Comparison of ENCODE assay signal across 19 cellular contexts in genomic region chr3:171490901-171491300, GRCh38. TPM values are rescaled to one million over a fixed set of nuclear protein-coding genes. Genes with fewer than 3 reads are reported as not detected.
DNase-seq lines count a peak whose midpoint lies in the region; ATAC-seq and TF ChIP-seq lines count a peak whose summit lies in the region.
"Had no signal": no experiment of that assay in that cellular context is flagged by ENCODE, and none has a peak within 500 bp of the region (broad histone marks: within the 10 kb centered on the region; RNA-seq: fewer than 3 reads in every experiment).

No MANE protein-coding gene starts in this region.

- peak overlapping the region; percentile 88 for H3K27ac Mint-ChIP-seq in activated CD4-positive, alpha-beta T cell treated with anti-CD3 and anti-CD28 coated beads for 36 hours
- peak overlapping the region in 6 of 8 donors; percentile 25 to 91 (median 82) for H3K27ac Mint-ChIP-seq in CD8-positive, alpha-beta memory T cell
- peak overlapping the region; percentile 71 for H3K27ac Mint-ChIP-seq in activated CD8-positive, alpha-beta T cell treated with anti-CD3 and anti-CD28 coated beads for 36 hours

- CTCF ChIA-PET in activated CD4-positive, alpha-beta T cell treated with anti-CD3 and anti-CD28 coated beads for 36 hours (lab: Charles Lee), result interaction anchor here (0.7 to 1.6 kb wide), 2 partner anchors 13 to 328 kb away, joined by 3 to 4 read pairs; no protein-coding TSS in a partner anchor
- CTCF ChIA-PET in CD8-positive, alpha-beta memory T cell (lab: Charles Lee), result interaction anchor here (1.0 to 4.9 kb wide), 3 partner anchors 19 to 162 kb away, joined by 3 to 21 read pairs (median 3); partner anchors contain the start of gene TNIK
- CTCF ChIA-PET in activated CD8-positive, alpha-beta T cell treated with anti-CD3 and anti-CD28 coated beads for 36 hours (lab: Charles Lee), result interaction anchor here (0.6 to 1.1 kb wide), 3 partner anchors 9 to 134 kb away, joined by 3 read pairs; no protein-coding TSS in a partner anchor

- no peaks in the 10 kb centered on the region for H3K9me3 Mint-ChIP-seq in activated CD4-positive, alpha-beta T cell treated with anti-CD3 and anti-CD28 coated beads for 36 hours (ENCODE audit: low read depth)
- H3K9me3 Mint-ChIP-seq in CD8-positive, alpha-beta memory T cell, result no peaks in the 10 kb centered on the region
- H3K9me3 Mint-ChIP-seq in activated CD8-positive, alpha-beta T cell treated with anti-CD3 and anti-CD28 coated beads for 36 hours, result peaks cover 2% of the 10 kb centered on the region

- no peaks in the 10 kb centered on the region for H3K36me3 ChIP-seq in CD8-positive, alpha-beta memory T cell (ENCODE audit: insufficient read depth, low read length)
- H3K36me3 ChIP-seq in lower lobe of right lung, result no peaks in the 10 kb centered on the region
- H3K36me3 ChIP-seq: prostate gland, uterus had no signal

- TF ChIP-seq CTCF in activated CD8-positive, alpha-beta T cell treated with anti-CD3 and anti-CD28 coated beads for 36 hours (IDR thresholded peaks at IDR 0.05), result no peak
- TF ChIP-seq CTCF in lower lobe of right lung (IDR thresholded peaks at IDR 0.05), result no peak

- DNase-seq in activated CD4-positive, alpha-beta T cell treated with anti-CD3 and anti-CD28 coated beads for 36 hours, result no peak
- no peak for DNase-seq in activated CD4-positive, alpha-beta T cell treated with anti-CD3 and anti-CD28 coated beads, Interleukin-2, amount 50 U/mL, for 1 hour
- no peak for DNase-seq in CD8-positive, alpha-beta memory T cell
- DNase-seq in activated CD8-positive, alpha-beta T cell treated with anti-CD3 and anti-CD28 coated beads for 36 hours, result no peak
- DNase-seq in lower lobe of right lung (no peak), RKO (ENCODE audit: low spot score) (no peak)
- DNase-seq: activated CD8-positive, alpha-beta memory T cell treated with anti-CD3 and anti-CD28 coated beads for 24 hours; activated gamma-delta T cell treated with Interleukin-2 at 50 U/mL for 16 hours; midbrain; NCI-H1092; NCI-H2081 treated with DMSO at 0.1 percent for 48 hours; stimulated activated CD4-positive, alpha-beta T cell treated with anti-CD3 and anti-CD28 coated beads, Interleukin-2, amount 100 ng/mL, for 48 hours; uterus had no signal

- peaks cover 48% of the 10 kb centered on the region for H3K4me1 ChIP-seq in CD8-positive, alpha-beta memory T cell (ENCODE audit: insufficient read depth, low read length)
- H3K4me1 ChIP-seq in lower lobe of right lung, result no peaks in the 10 kb centered on the region
- H3K4me1 ChIP-seq: A549, prostate gland, uterus had no signal

- H3K9me3 ChIP-seq in CD8-positive, alpha-beta memory T cell (ENCODE audit: low read length), result no peaks in the 10 kb centered on the region
- H3K9me3 ChIP-seq in lower lobe of right lung, result no peaks in the 10 kb centered on the region
- H3K9me3 ChIP-seq: A549, prostate gland, uterus had no signal

- no peaks in the 10 kb centered on the region for H3K27me3 Mint-ChIP-seq in activated CD4-positive, alpha-beta T cell treated with anti-CD3 and anti-CD28 coated beads for 36 hours
- no peaks in the 10 kb centered on the region for H3K27me3 Mint-ChIP-seq in CD8-positive, alpha-beta memory T cell
- H3K27me3 Mint-ChIP-seq in activated CD8-positive, alpha-beta T cell treated with anti-CD3 and anti-CD28 coated beads for 36 hours, result no peaks in the 10 kb centered on the region

- H3K27me3 ChIP-seq in CD8-positive, alpha-beta memory T cell (ENCODE audit: insufficient read depth, low read length, poor library complexity, severe bottlenecking), result no peaks in the 10 kb centered on the region
- no peaks in the 10 kb centered on the region for H3K27me3 ChIP-seq in lower lobe of right lung (ENCODE audit: low read depth)
- H3K27me3 ChIP-seq: uterus had no signal

- peak overlapping the region; percentile 29 for H3K4me3 ChIP-seq in CD8-positive, alpha-beta memory T cell (ENCODE audit: low read length)
- peak overlapping the region; percentile 12 for H3K4me3 ChIP-seq in lower lobe of right lung
- H3K4me3 ChIP-seq: A549, prostate gland, uterus had no signal

- H3K4me3 Mint-ChIP-seq in activated CD4-positive, alpha-beta T cell treated with anti-CD3 and anti-CD28 coated beads for 36 hours, result peak overlapping the region; percentile 60
- peak overlapping the region in 6 of 7 donors; percentile 54 to 78 (median 75) for H3K4me3 Mint-ChIP-seq in CD8-positive, alpha-beta memory T cell
- H3K4me3 Mint-ChIP-seq in activated CD8-positive, alpha-beta T cell treated with anti-CD3 and anti-CD28 coated beads for 36 hours, result peak overlapping the region; percentile 58

- ATAC-seq in activated CD4-positive, alpha-beta T cell treated with anti-CD3 and anti-CD28 coated beads for 36 hours, result no peak
- ATAC-seq in activated CD8-positive, alpha-beta T cell treated with anti-CD3 and anti-CD28 coated beads for 36 hours, result no peak
- ATAC-seq in lower lobe of right lung (no peak), GM21528 (IDR thresholded peaks at IDR 0.05; ENCODE audit: low FRiP score, unreplicated experiment) (no peak), HG03280 (IDR thresholded peaks at IDR 0.05; ENCODE audit: unreplicated experiment) (no peak)
- ATAC-seq: A549, HCT116 had no signal

- intact Hi-C loops in activated CD4-positive, alpha-beta T cell treated with anti-CD3 and anti-CD28 coated beads for 36 hours (cut with DNase I, micrococcal nuclease), result loop anchor here (1.0 to 5.0 kb wide), 3 partner anchors 11 to 71 kb away; no protein-coding TSS in a partner anchor
- intact Hi-C loops in activated CD8-positive, alpha-beta T cell treated with anti-CD3 and anti-CD28 coated beads for 36 hours (cut with micrococcal nuclease), result no loop called here
- intact Hi-C loops in lower lobe of right lung (cut with DNase I), result no loop called here

- H3K4me1 Mint-ChIP-seq in activated CD4-positive, alpha-beta T cell treated with anti-CD3 and anti-CD28 coated beads for 36 hours, result peaks cover 47% of the 10 kb centered on the region
- peaks cover 42 to 56% (median 44%) of the 10 kb centered on the region in 3 donors for H3K4me1 Mint-ChIP-seq in CD8-positive, alpha-beta memory T cell
- peaks cover 35% of the 10 kb centered on the region for H3K4me1 Mint-ChIP-seq in activated CD8-positive, alpha-beta T cell treated with anti-CD3 and anti-CD28 coated beads for 36 hours (ENCODE audit: low read depth)

- POLR2A ChIA-PET in activated CD4-positive, alpha-beta T cell treated with anti-CD3 and anti-CD28 coated beads for 36 hours (lab: Charles Lee), result no interaction called here
- POLR2A ChIA-PET in CD8-positive, alpha-beta memory T cell (lab: Charles Lee), result interaction anchor here (5.7 kb wide), 1 partner anchor 31 kb away, joined by 38 read pairs; the partner anchor contains the start of gene TNIK
- POLR2A ChIA-PET in activated CD8-positive, alpha-beta T cell treated with anti-CD3 and anti-CD28 coated beads for 36 hours (lab: Charles Lee), result interaction anchor here (0.7 to 1.0 kb wide), 2 partner anchors 30 to 171 kb away, joined by 3 to 4 read pairs; no protein-coding TSS in a partner anchor

- peaks cover 2% of the 10 kb centered on the region for H3K36me3 Mint-ChIP-seq in activated CD4-positive, alpha-beta T cell treated with anti-CD3 and anti-CD28 coated beads for 36 hours (ENCODE audit: low read depth)
- peaks cover 0 to 8% (median 2%) of the 10 kb centered on the region in 3 donors for H3K36me3 Mint-ChIP-seq in CD8-positive, alpha-beta memory T cell
- peaks cover 9% of the 10 kb centered on the region for H3K36me3 Mint-ChIP-seq in activated CD8-positive, alpha-beta T cell treated with anti-CD3 and anti-CD28 coated beads for 36 hours (ENCODE audit: low read depth)

- no peak overlapping the region for H3K27ac ChIP-seq in CD8-positive, alpha-beta memory T cell (ENCODE audit: low read depth, low read length)
- no peak overlapping the region for H3K27ac ChIP-seq in lower lobe of right lung
- H3K27ac ChIP-seq: A549, HL-60, prostate gland, uterus had no signal

RNA-seq across cellular contexts. Expression of gene TNIK, which starts 30.7 kb away (rescaled TPM):
- total RNA-seq in activated CD4-positive, alpha-beta T cell treated with anti-CD3 and anti-CD28 coated beads for 36 hours, result 10 to 100 TPM; 28.8 to 34.2 TPM
- total RNA-seq in CD8-positive, alpha-beta memory T cell, result 10 to 100 TPM; 15.9 to 19.2 TPM
- 17.7 TPM for polyA plus RNA-seq in CD8-positive, alpha-beta memory T cell
- total RNA-seq in activated CD8-positive, alpha-beta T cell treated with anti-CD3 and anti-CD28 coated beads for 36 hours, result 10 to 100 TPM; 25.1 to 28.8 TPM
- 29.3 TPM for total RNA-seq in lower lobe of right lung

Comparison
In these comparisons a context has a peak if more than half of its experiments do, and no peak if none do; other contexts are left out.
1. intact Hi-C loops: an anchor here in activated CD4-positive, alpha-beta T cell treated with anti-CD3 and anti-CD28 coated beads for 36 hours (1.0 to 5.0 kb wide); none called in activated CD8-positive, alpha-beta T cell treated with anti-CD3 and anti-CD28 coated beads for 36 hours and lower lobe of right lung.